Comparison of ENCODE assay signal across 1 cellular context in the genomic region with DNA sequence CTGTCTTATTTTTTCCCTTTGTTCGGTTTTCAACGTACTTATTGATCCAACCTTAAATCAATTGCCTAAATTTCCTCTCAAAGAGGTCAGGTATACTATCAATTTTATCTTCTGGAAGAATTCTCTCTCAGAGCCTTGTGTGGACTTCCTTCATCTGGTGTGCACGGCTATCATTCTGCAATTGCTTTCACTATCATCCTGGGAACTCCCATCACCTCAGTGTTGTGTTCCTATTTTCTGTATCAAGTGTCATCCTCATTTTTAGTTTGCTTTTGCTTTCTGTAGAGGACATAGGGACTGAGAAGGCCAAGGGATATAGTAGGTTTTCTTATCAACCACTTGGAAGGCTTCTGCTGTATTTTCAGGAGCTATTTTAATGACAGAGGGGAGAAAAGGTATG.
TF ChIP-seq lines count a peak whose summit lies in the region.

No MANE protein-coding gene starts in this region.

TF ChIP-seq in HepG2, 621 proteins besides CTCF, POLR2A, EP300 and RAD21:
- TF ChIP-seq, protein P1, sequence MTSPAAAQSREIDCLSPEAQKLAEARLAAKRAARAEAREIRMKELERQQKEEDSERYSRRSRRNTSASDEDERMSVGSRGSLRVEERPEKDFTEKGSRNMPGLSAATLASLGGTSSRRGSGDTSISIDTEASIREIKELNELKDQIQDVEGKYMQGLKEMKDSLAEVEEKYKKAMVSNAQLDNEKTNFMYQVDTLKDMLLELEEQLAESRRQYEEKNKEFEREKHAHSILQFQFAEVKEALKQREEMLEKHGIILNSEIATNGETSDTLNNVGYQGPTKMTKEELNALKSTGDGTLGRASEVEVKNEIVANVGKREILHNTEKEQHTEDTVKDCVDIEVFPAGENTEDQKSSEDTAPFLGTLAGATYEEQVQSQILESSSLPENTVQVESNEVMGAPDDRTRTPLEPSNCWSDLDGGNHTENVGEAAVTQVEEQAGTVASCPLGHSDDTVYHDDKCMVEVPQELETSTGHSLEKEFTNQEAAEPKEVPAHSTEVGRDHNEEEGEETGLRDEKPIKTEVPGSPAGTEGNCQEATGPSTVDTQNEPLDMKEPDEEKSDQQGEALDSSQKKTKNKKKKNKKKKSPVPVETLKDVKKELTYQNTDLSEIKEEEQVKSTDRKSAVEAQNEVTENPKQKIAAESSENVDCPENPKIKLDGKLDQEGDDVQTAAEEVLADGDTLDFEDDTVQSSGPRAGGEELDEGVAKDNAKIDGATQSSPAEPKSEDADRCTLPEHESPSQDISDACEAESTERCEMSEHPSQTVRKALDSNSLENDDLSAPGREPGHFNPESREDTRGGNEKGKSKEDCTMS (CRISPR knock-in tag; conservative IDR thresholded peaks at IDR 0.05) = no peak
- TF ChIP-seq, protein P2, sequence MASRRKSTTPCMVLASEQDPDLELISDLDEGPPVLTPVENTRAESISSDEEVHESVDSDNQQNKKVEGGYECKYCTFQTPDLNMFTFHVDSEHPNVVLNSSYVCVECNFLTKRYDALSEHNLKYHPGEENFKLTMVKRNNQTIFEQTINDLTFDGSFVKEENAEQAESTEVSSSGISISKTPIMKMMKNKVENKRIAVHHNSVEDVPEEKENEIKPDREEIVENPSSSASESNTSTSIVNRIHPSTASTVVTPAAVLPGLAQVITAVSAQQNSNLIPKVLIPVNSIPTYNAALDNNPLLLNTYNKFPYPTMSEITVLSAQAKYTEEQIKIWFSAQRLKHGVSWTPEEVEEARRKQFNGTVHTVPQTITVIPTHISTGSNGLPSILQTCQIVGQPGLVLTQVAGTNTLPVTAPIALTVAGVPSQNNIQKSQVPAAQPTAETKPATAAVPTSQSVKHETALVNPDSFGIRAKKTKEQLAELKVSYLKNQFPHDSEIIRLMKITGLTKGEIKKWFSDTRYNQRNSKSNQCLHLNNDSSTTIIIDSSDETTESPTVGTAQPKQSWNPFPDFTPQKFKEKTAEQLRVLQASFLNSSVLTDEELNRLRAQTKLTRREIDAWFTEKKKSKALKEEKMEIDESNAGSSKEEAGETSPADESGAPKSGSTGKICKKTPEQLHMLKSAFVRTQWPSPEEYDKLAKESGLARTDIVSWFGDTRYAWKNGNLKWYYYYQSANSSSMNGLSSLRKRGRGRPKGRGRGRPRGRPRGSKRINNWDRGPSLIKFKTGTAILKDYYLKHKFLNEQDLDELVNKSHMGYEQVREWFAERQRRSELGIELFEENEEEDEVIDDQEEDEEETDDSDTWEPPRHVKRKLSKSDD (CRISPR knock-in tag; IDR thresholded peaks at IDR 0.05; ENCODE audit: low read depth) = no peak
- TF ChIP-seq, protein P3, sequence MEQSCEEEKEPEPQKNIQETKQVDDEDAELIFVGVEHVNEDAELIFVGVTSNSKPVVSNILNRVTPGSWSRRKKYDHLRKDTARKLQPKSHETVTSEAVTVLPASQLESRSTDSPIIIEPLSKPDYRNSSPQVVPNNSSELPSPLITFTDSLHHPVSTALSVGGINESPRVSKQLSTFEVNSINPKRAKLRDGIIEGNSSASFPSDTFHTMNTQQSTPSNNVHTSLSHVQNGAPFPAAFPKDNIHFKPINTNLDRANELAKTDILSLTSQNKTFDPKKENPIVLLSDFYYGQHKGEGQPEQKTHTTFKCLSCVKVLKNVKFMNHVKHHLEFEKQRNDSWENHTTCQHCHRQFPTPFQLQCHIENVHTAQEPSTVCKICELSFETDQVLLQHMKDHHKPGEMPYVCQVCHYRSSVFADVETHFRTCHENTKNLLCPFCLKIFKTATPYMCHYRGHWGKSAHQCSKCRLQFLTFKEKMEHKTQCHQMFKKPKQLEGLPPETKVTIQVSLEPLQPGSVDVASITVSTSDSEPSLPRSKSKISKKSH (CRISPR knock-in tag; IDR thresholded peaks at IDR 0.05; ENCODE audit: borderline replicate concordance) = no peak
- TF ChIP-seq, protein P4, sequence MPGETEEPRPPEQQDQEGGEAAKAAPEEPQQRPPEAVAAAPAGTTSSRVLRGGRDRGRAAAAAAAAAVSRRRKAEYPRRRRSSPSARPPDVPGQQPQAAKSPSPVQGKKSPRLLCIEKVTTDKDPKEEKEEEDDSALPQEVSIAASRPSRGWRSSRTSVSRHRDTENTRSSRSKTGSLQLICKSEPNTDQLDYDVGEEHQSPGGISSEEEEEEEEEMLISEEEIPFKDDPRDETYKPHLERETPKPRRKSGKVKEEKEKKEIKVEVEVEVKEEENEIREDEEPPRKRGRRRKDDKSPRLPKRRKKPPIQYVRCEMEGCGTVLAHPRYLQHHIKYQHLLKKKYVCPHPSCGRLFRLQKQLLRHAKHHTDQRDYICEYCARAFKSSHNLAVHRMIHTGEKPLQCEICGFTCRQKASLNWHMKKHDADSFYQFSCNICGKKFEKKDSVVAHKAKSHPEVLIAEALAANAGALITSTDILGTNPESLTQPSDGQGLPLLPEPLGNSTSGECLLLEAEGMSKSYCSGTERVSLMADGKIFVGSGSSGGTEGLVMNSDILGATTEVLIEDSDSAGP (CRISPR knock-in tag; IDR thresholded peaks at IDR 0.05; ENCODE audit: borderline replicate concordance) = no peak
- TF ChIP-seq ZFP41 (CRISPR knock-in tag; IDR thresholded peaks at IDR 0.05; ENCODE audit: borderline replicate concordance) (no peak), LCORL (IDR thresholded peaks at IDR 0.05) (no peak), LCORL (CRISPR knock-in tag; IDR thresholded peaks at IDR 0.05) (no peak), HDAC6 (IDR thresholded peaks at IDR 0.05; ENCODE audit: low read depth, low read length) (no peak), RORA (CRISPR knock-in tag; IDR thresholded peaks at IDR 0.05) (no peak), ZNF333 (CRISPR knock-in tag; IDR thresholded peaks at IDR 0.05; ENCODE audit: borderline replicate concordance) (no peak)
